ENCODE assay signal across 8 cellular contexts in genomic region chr5:172769598-172770373, GRCh38. TPM values are rescaled to one million over a fixed set of nuclear protein-coding genes. Genes with fewer than 3 reads are reported as not detected.
DNase-seq lines count a peak whose midpoint lies in the region; ATAC-seq, FAIRE-seq and TF ChIP-seq lines count a peak whose summit lies in the region.

No MANE protein-coding gene starts in this region.

- no peak for FAIRE-seq in HTR-8/SVneo (lab: Jason Lieb, UNC)

- H3K9me3 ChIP-seq in parathyroid adenoma (ENCODE audit: control insufficient read depth, low read length), result no peaks in the 10 kb centered on the region

- H3K4me1 ChIP-seq in parathyroid adenoma, result peaks cover 46% of the 10 kb centered on the region

- peak overlapping the region; percentile 77 for H3K4me3 Mint-ChIP-seq in activated naive CD4-positive, alpha-beta T cell treated with anti-CD3 and anti-CD28 coated beads for 36 hours
- peak overlapping the region; percentile 90 for H3K4me3 Mint-ChIP-seq in activated CD8-positive, alpha-beta T cell treated with anti-CD3 and anti-CD28 coated beads, Interleukin-2, amount 10 ng/mL, durations not matched to agents 7 days and 5 days

- CTCF ChIA-PET in activated naive CD4-positive, alpha-beta T cell treated with anti-CD3 and anti-CD28 coated beads for 36 hours (lab: Charles Lee), result interaction anchor here (0.6 to 2.6 kb wide), 8 partner anchors 15 to 164 kb away, joined by 3 to 14 read pairs (median 4); no protein-coding TSS in a partner anchor
- CTCF ChIA-PET in activated CD8-positive, alpha-beta T cell treated with anti-CD3 and anti-CD28 coated beads, Interleukin-2, amount 10 ng/mL, durations not matched to agents 7 days and 5 days (lab: Charles Lee), result interaction anchor here (0.8 to 4.6 kb wide), 8 partner anchors 9 to 162 kb away, joined by 3 to 59 read pairs (median 15); no protein-coding TSS in a partner anchor

- no peaks in the 10 kb centered on the region for H3K27me3 ChIP-seq in parathyroid adenoma (ENCODE audit: control insufficient read depth, insufficient read depth, low read length)

- H3K4me3 ChIP-seq in parathyroid adenoma (ENCODE audit: low read depth, low read length), result peak overlapping the region; percentile 99

- H3K9ac ChIP-seq in parathyroid adenoma, result peak overlapping the region; percentile 100

- no peak for ATAC-seq in activated CD8-positive, alpha-beta T cell treated with anti-CD3 and anti-CD28 coated beads, Interleukin-2, amount 10 ng/mL, durations not matched to agents 7 days and 5 days

- peaks cover 14% of the 10 kb centered on the region for H3K36me3 Mint-ChIP-seq in activated naive CD4-positive, alpha-beta T cell treated with anti-CD3 and anti-CD28 coated beads for 36 hours (ENCODE audit: low read depth)
- H3K36me3 Mint-ChIP-seq in activated CD8-positive, alpha-beta T cell treated with anti-CD3 and anti-CD28 coated beads, Interleukin-2, amount 10 ng/mL, durations not matched to agents 7 days and 5 days (ENCODE audit: low read depth), result peaks cover 19% of the 10 kb centered on the region

- peak overlapping the region; percentile 99 for H3K4me2 ChIP-seq in parathyroid adenoma (ENCODE audit: low read length)

- intact Hi-C loops in activated naive CD4-positive, alpha-beta T cell treated with anti-CD3 and anti-CD28 coated beads for 36 hours (cut with micrococcal nuclease), result loop anchor here (1.0 to 10.0 kb wide), 8 partner anchors 142 to 1115 kb away; partner anchors contain the start of genes BOD1, CPEB4, NKX2-5 and STC2

- peak overlapping the region; percentile 23 for H2AFZ ChIP-seq in parathyroid adenoma

- H3K4me1 Mint-ChIP-seq in activated naive CD4-positive, alpha-beta T cell treated with anti-CD3 and anti-CD28 coated beads for 36 hours (ENCODE audit: low read depth), result peaks cover 68% of the 10 kb centered on the region
- peaks cover 60% of the 10 kb centered on the region for H3K4me1 Mint-ChIP-seq in activated CD8-positive, alpha-beta T cell treated with anti-CD3 and anti-CD28 coated beads, Interleukin-2, amount 10 ng/mL, durations not matched to agents 7 days and 5 days (ENCODE audit: low read depth)

- H3K27ac ChIP-seq in parathyroid adenoma, result peak overlapping the region; percentile 100

- POLR2A ChIA-PET in activated CD8-positive, alpha-beta T cell treated with anti-CD3 and anti-CD28 coated beads, Interleukin-2, amount 10 ng/mL, durations not matched to agents 7 days and 5 days (lab: Charles Lee), result interaction anchor here (0.6 to 4.1 kb wide), 16 partner anchors 8 to 375 kb away, joined by 3 to 25 read pairs (median 4); partner anchors contain the start of genes ATP6V0E1, BNIP1 and ERGIC1

- peaks cover 21% of the 10 kb centered on the region for H3K79me2 ChIP-seq in parathyroid adenoma

- H3K36me3 ChIP-seq in parathyroid adenoma (ENCODE audit: control insufficient read depth, insufficient read depth, low read length), result peaks cover 25% of the 10 kb centered on the region

- no peaks in the 10 kb centered on the region for H3K9me3 Mint-ChIP-seq in activated naive CD4-positive, alpha-beta T cell treated with anti-CD3 and anti-CD28 coated beads for 36 hours
- no peaks in the 10 kb centered on the region for H3K9me3 Mint-ChIP-seq in activated CD8-positive, alpha-beta T cell treated with anti-CD3 and anti-CD28 coated beads, Interleukin-2, amount 10 ng/mL, durations not matched to agents 7 days and 5 days (ENCODE audit: insufficient read depth)

- H3K27ac Mint-ChIP-seq in activated naive CD4-positive, alpha-beta T cell treated with anti-CD3 and anti-CD28 coated beads for 36 hours, result peak overlapping the region; percentile 56
- H3K27ac Mint-ChIP-seq in activated CD8-positive, alpha-beta T cell treated with anti-CD3 and anti-CD28 coated beads, Interleukin-2, amount 10 ng/mL, durations not matched to agents 7 days and 5 days, result peak overlapping the region; percentile 81

- no peak for DNase-seq in activated naive CD4-positive, alpha-beta T cell treated with anti-CD3 and anti-CD28 coated beads for 36 hours
- DNase-seq in activated naive CD4-positive, alpha-beta T cell treated with Interleukin-2 at 50 U/mL for 16 hours, result no peak
- peak; percentile 26 for DNase-seq in activated CD8-positive, alpha-beta T cell treated with anti-CD3 and anti-CD28 coated beads, Interleukin-2, amount 10 ng/mL, durations not matched to agents 7 days and 5 days
- DNase-seq in germinal center (ENCODE audit: low spot score) (peak; percentile 51), NCI-H2227 treated with DMSO at 0.1 percent for 48 hours (lab: John Stamatoyannopoulos, UW) (no peak), NCI-H446 treated with DMSO at 0.1 percent for 48 hours (lab: John Stamatoyannopoulos, UW) (no peak), HTR-8/SVneo (ENCODE audit: insufficient read length, low spot score) (no peak)

- no peaks in the 10 kb centered on the region for H3K27me3 Mint-ChIP-seq in activated naive CD4-positive, alpha-beta T cell treated with anti-CD3 and anti-CD28 coated beads for 36 hours (ENCODE audit: low read depth)
- no peaks in the 10 kb centered on the region for H3K27me3 Mint-ChIP-seq in activated CD8-positive, alpha-beta T cell treated with anti-CD3 and anti-CD28 coated beads, Interleukin-2, amount 10 ng/mL, durations not matched to agents 7 days and 5 days (ENCODE audit: low read depth)

- TF ChIP-seq CTCF in parathyroid adenoma (IDR thresholded peaks at IDR 0.05), result no peak

RNA-seq across cellular contexts. Expression of gene DUSP1, which starts 1.2 kb away (rescaled TPM):
- 1 to 10 TPM; 7.0 to 7.3 TPM for total RNA-seq in activated naive CD4-positive, alpha-beta T cell treated with anti-CD3 and anti-CD28 coated beads for 36 hours
- 10 to 100 TPM; 55.6 to 56.6 TPM for total RNA-seq in activated CD8-positive, alpha-beta T cell treated with anti-CD3 and anti-CD28 coated beads, Interleukin-2, amount 10 ng/mL, durations not matched to agents 7 days and 5 days

Comparison
In these comparisons a context has a peak if more than half of its experiments do, and no peak if none do; other contexts are left out.
1. DNase-seq: peak in activated CD8-positive, alpha-beta T cell treated with anti-CD3 and anti-CD28 coated beads, Interleukin-2, amount 10 ng/mL, durations not matched to agents 7 days and 5 days (single experiment) and germinal center (single experiment); none in activated naive CD4-positive, alpha-beta T cell treated with anti-CD3 and anti-CD28 coated beads for 36 hours (single experiment), activated naive CD4-positive, alpha-beta T cell treated with Interleukin-2 at 50 U/mL for 16 hours (single experiment), NCI-H2227 treated with DMSO at 0.1 percent for 48 hours (single experiment), NCI-H446 treated with DMSO at 0.1 percent for 48 hours (single experiment) and HTR-8/SVneo (single experiment).
2. RNA of gene DUSP1, which starts 1.2 kb away (total RNA-seq): 55.6 to 56.6 TPM in activated CD8-positive, alpha-beta T cell treated with anti-CD3 and anti-CD28 coated beads, Interleukin-2, amount 10 ng/mL, durations not matched to agents 7 days and 5 days; 7.0 to 7.3 TPM in activated naive CD4-positive, alpha-beta T cell treated with anti-CD3 and anti-CD28 coated beads for 36 hours; every median in the first group is over 4 times any median in the second.